Comparison of ENCODE assay signal across 15 cellular contexts in genomic region chrX:13776387-13776786, GRCh38. TPM values are rescaled to one million over a fixed set of nuclear protein-coding genes. Genes with fewer than 3 reads are reported as not detected.
"Had no signal": no experiment of that assay in that cellular context is flagged by ENCODE, and none has a peak within 500 bp of the region (broad histone marks: within the 10 kb centered on the region; RNA-seq: fewer than 3 reads in every experiment).

No MANE protein-coding gene starts in this region.

- H3K4me2 ChIP-seq: neural progenitor cell had no signal

- H2AFZ ChIP-seq: neural progenitor cell had no signal

- H3K9me3 ChIP-seq: gastrocnemius medialis, ovary, right atrium auricular region, sigmoid colon, stomach had no signal

- H3K4me1 ChIP-seq: gastrocnemius medialis, neural progenitor cell, right atrium auricular region, sigmoid colon, stomach had no signal

- H3K9ac ChIP-seq: neural progenitor cell had no signal

- H3K27ac ChIP-seq: gastrocnemius medialis, neural progenitor cell, ovary, right atrium auricular region, skin epidermis, stomach had no signal

- H3K36me3 ChIP-seq: neural progenitor cell, ovary, sigmoid colon had no signal

- ATAC-seq: esophagus mucosa; gastrocnemius medialis; natural killer cell treated with Interleukin-12 subunit alpha and Interleukin-12 subunit beta and Interleukin-15 and Interleukin-18, amount 100 ng/mL, for 72 hours had no signal

- DNase-seq: cortex of kidney; effector memory CD4-positive, alpha-beta T cell; gastrocnemius medialis; glutamatergic neuron; islet precursor cell; ovary; sigmoid colon; stimulated activated naive CD4-positive, alpha-beta T cell; stomach; substantia nigra had no signal

- H3K4me3 ChIP-seq: gastrocnemius medialis, neural progenitor cell, ovary, right atrium auricular region, sigmoid colon, skin epidermis, stomach had no signal

- H3K27me3 ChIP-seq: gastrocnemius medialis, neural progenitor cell, ovary, right atrium auricular region, sigmoid colon, stomach had no signal

RNA-seq across cellular contexts. Expression of gene GPM6B, which starts 40.5 kb away (rescaled TPM):
- total RNA-seq: natural killer cell treated with Interleukin-12 subunit alpha and Interleukin-12 subunit beta and Interleukin-15 and Interleukin-18, amount 100 ng/mL, for 72 hours had no signal
